18 cellular contexts compared by ENCODE assay signal in the genomic region with DNA sequence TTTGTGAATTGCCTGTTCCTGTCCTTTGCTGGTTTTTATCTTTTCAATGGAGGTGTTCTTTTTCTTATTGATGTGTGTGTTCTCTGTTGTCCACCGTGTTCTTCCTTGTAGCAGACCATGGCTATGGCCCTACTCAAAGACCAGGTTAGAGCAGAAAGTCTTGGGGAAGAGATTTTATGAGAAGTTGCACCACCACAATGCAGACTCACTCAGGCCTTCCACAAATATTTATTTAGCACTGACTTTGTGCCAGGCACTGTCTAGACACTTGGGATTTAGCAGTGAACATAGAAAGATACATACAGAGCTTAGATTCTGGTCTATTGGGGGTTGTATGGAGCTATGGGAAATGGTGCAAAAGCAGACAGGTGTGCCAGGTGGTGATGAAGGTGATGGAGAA.
"Had no signal": no experiment of that assay in that cellular context is flagged by ENCODE, and none has a peak within 500 bp of the region (broad histone marks: within the 10 kb centered on the region; RNA-seq: fewer than 3 reads in every experiment).

No MANE protein-coding gene starts in this region.

- H3K36me3 ChIP-seq: heart right ventricle, spleen, tibial artery, upper lobe of left lung, vagina had no signal

- H3K4me3 Mint-ChIP-seq: dendritic cell treated with granulocyte-macrophage colony-stimulating factor and Interleukin-4, amounts not matched to agents 40 ng/mL and 50 ng/mL, for 4 days; mesothelial cell of epicardium; natural killer cell treated with Interleukin-12 subunit alpha and Interleukin-12 subunit beta and Interleukin-15 and Interleukin-18, amount 100 ng/mL, for 72 hours; stimulated activated memory B cell treated with anti-CD40 and anti-IgM and Interleukin-4, amounts not matched to agents 10 μg/mL and 1 μg/mL and 100 μg/mL, for 72 hours; stimulated activated naive CD8-positive, alpha-beta T cell treated with anti-CD3 and anti-CD28 coated beads, Interleukin-15, Interleukin-2, amounts not matched to agents 100 ng/mL and 50 ng/mL, for 24 hours had no signal

- H3K27me3 Mint-ChIP-seq: dendritic cell treated with granulocyte-macrophage colony-stimulating factor and Interleukin-4, amounts not matched to agents 40 ng/mL and 50 ng/mL, for 4 days; natural killer cell treated with Interleukin-12 subunit alpha and Interleukin-12 subunit beta and Interleukin-15 and Interleukin-18, amount 100 ng/mL, for 72 hours; stimulated activated memory B cell treated with anti-CD40 and anti-IgM and Interleukin-4, amounts not matched to agents 10 μg/mL and 1 μg/mL and 100 μg/mL, for 72 hours; stimulated activated naive CD8-positive, alpha-beta T cell treated with anti-CD3 and anti-CD28 coated beads, Interleukin-15, Interleukin-2, amounts not matched to agents 100 ng/mL and 50 ng/mL, for 24 hours had no signal

- H3K9me3 Mint-ChIP-seq: dendritic cell treated with granulocyte-macrophage colony-stimulating factor and Interleukin-4, amounts not matched to agents 40 ng/mL and 50 ng/mL, for 4 days; natural killer cell treated with Interleukin-12 subunit alpha and Interleukin-12 subunit beta and Interleukin-15 and Interleukin-18, amount 100 ng/mL, for 72 hours; stimulated activated memory B cell treated with anti-CD40 and anti-IgM and Interleukin-4, amounts not matched to agents 10 μg/mL and 1 μg/mL and 100 μg/mL, for 72 hours; stimulated activated naive CD8-positive, alpha-beta T cell treated with anti-CD3 and anti-CD28 coated beads, Interleukin-15, Interleukin-2, amounts not matched to agents 100 ng/mL and 50 ng/mL, for 24 hours had no signal

- H3K27ac ChIP-seq: heart right ventricle, spleen, tibial artery, upper lobe of left lung, vagina had no signal

- H3K4me1 ChIP-seq: heart right ventricle, spleen, tibial artery, vagina had no signal

- H3K4me1 Mint-ChIP-seq: mesothelial cell of epicardium had no signal

- ATAC-seq: heart right ventricle; left lobe of liver; sciatic nerve; stimulated activated memory B cell treated with anti-CD40 and anti-IgM and Interleukin-4, amounts not matched to agents 10 μg/mL and 1 μg/mL and 100 μg/mL, for 72 hours had no signal

- H3K27ac Mint-ChIP-seq: dendritic cell treated with granulocyte-macrophage colony-stimulating factor and Interleukin-4, amounts not matched to agents 40 ng/mL and 50 ng/mL, for 4 days; mesothelial cell of epicardium; natural killer cell treated with Interleukin-12 subunit alpha and Interleukin-12 subunit beta and Interleukin-15 and Interleukin-18, amount 100 ng/mL, for 72 hours; stimulated activated memory B cell treated with anti-CD40 and anti-IgM and Interleukin-4, amounts not matched to agents 10 μg/mL and 1 μg/mL and 100 μg/mL, for 72 hours; stimulated activated naive CD8-positive, alpha-beta T cell treated with anti-CD3 and anti-CD28 coated beads, Interleukin-15, Interleukin-2, amounts not matched to agents 100 ng/mL and 50 ng/mL, for 24 hours had no signal

- H3K36me3 Mint-ChIP-seq: mesothelial cell of epicardium; natural killer cell treated with Interleukin-12 subunit alpha and Interleukin-12 subunit beta and Interleukin-15 and Interleukin-18, amount 100 ng/mL, for 72 hours; stimulated activated memory B cell treated with anti-CD40 and anti-IgM and Interleukin-4, amounts not matched to agents 10 μg/mL and 1 μg/mL and 100 μg/mL, for 72 hours had no signal

- H3K9me3 ChIP-seq: heart right ventricle, spleen, tibial artery, upper lobe of left lung, vagina had no signal

- DNase-seq: erythroblast; heart right ventricle; hypothalamus; kidney glomerular epithelial cell; spleen; stimulated activated CD4-positive, alpha-beta T cell treated with anti-CD3 and anti-CD28 coated beads, Interleukin-15, amount 100 ng/mL, for 24 hours; stimulated activated CD4-positive, alpha-beta T cell treated with anti-CD3 and anti-CD28 coated beads, Interleukin-1b, Interleukin-23, amount 100 ng/mL, for 48 hours; stimulated activated CD4-positive, alpha-beta T cell treated with anti-CD3 and anti-CD28 coated beads, Interleukin-4, amount 100 ng/mL, for 24 hours; tibial artery; upper lobe of left lung had no signal

- H3K27me3 ChIP-seq: heart right ventricle, spleen, tibial artery, upper lobe of left lung, vagina had no signal

- H3K4me3 ChIP-seq: heart right ventricle, spleen, tibial artery, upper lobe of left lung, vagina had no signal
